8 cellular contexts compared by ENCODE assay signal in the genomic region with DNA sequence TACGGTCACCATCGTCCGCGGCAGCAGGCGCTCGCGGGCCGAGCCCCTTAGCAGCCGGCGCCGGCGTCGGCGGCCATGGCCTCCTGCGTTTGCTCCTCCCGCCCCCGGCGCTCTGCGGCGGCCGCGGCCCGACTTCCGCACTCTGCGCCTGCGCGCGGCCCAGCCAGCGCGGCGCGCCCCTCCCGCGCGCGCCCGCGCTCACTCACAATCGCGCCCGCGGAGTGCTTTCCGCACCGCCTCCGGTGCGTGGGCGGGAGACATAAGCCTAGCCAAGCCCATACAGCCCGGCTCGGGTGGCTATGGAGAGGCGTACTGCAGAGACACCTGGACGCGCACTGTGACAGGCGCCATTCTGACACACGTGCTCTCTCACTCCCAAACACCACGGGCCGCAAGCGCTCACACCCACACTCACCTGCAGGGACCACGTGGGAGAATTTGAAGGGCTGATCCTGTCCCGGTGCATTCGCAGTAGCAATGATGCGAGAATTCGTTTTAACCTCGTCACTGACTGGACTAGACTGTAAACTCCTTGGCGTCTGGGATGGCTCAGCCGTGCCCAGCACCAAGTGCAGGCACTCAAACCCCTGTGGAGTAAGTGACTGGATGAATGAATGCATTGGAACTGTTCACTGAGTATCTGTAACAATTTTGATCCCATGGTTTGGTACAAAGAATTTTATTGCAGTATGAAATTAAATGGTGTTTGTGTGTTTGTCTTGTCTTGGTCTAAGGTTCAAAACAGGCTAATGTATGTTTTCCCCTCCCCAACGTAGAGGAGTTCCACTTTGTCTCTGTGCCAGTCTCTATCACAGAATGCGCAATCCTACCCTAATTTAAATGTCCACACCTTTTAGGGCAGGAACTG. TPM values are rescaled to one million over a fixed set of nuclear protein-coding genes. Genes with fewer than 3 reads are reported as not detected.
DNase-seq lines count a peak whose midpoint lies in the region; ATAC-seq and TF ChIP-seq lines count a peak whose summit lies in the region.

A gene with protein sequence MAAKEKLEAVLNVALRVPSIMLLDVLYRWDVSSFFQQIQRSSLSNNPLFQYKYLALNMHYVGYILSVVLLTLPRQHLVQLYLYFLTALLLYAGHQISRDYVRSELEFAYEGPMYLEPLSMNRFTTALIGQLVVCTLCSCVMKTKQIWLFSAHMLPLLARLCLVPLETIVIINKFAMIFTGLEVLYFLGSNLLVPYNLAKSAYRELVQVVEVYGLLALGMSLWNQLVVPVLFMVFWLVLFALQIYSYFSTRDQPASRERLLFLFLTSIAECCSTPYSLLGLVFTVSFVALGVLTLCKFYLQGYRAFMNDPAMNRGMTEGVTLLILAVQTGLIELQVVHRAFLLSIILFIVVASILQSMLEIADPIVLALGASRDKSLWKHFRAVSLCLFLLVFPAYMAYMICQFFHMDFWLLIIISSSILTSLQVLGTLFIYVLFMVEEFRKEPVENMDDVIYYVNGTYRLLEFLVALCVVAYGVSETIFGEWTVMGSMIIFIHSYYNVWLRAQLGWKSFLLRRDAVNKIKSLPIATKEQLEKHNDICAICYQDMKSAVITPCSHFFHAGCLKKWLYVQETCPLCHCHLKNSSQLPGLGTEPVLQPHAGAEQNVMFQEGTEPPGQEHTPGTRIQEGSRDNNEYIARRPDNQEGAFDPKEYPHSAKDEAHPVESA (minus strand): TSS at position 116 of the 868 bp plus-strand sequence. CDS start 5,936 bp downstream, outside the sequence.

- BruUV-seq in IMR-90 (replicated peaks; lab: Mats Ljungman, UMichigan) (no TSS peak), Panc1 (replicated peaks; lab: Mats Ljungman, UMichigan) (no TSS peak)

- peak; percentile 64 for ATAC-seq in GM21529 (IDR thresholded peaks at IDR 0.05; ENCODE audit: unreplicated experiment)
- ATAC-seq in IMR-90 (ENCODE audit: low read depth) = peak; percentile 74
- peak; percentile 84 for ATAC-seq in Panc1
- peak; percentile 77 to 78 for ATAC-seq in activated T-cell treated with anti-CD3 and anti-CD28 coated beads, Interleukin-2, amount 50 U/mL, for 72 hours (replicated peaks in 1 of 2)
- peak; percentile 78 to 79 for ATAC-seq in naive thymus-derived CD8-positive, alpha-beta T cell

- no peaks in the 10 kb centered on the region for H3K36me3 ChIP-seq in IMR-90 (ENCODE audit: control insufficient read depth, insufficient read depth, low read length)
- H3K36me3 ChIP-seq in Panc1 (ENCODE audit: control insufficient read depth, insufficient read depth, low read length) = no peaks in the 10 kb centered on the region; the same call in 1 of the 2 replicates

- peak within 1 kb of the TSS; percentile 22; the same call in 2 of the 3 replicates for H2BK15ac ChIP-seq in IMR-90 (ENCODE audit: low read depth, low read length)

- POLR2A ChIA-PET in IMR-90 (lab: Charles Lee; ENCODE audit: unreplicated experiment) (no interaction called here), Panc1 (lab: Charles Lee) (interaction anchor here (0.6 kb wide), 1 partner anchor 57 kb away, joined by 3 read pairs; no protein-coding TSS in a partner anchor)
- POLR2A ChIA-PET in naive thymus-derived CD8-positive, alpha-beta T cell (lab: Charles Lee) = interaction anchor here (2.3 to 3.0 kb wide), 3 partner anchors 11 to 54 kb away, joined by 6 to 42 read pairs (median 11); no protein-coding TSS in a partner anchor

- H2AK5ac ChIP-seq in IMR-90 (ENCODE audit: low read depth, low read length) = peak within 1 kb of the TSS; percentile 98

- peaks cover 8 to 10% of the 10 kb centered on the region in 2 experiments; a peak in 3 of 4 replicates for H3K79me1 ChIP-seq in IMR-90 (ENCODE audit: low read depth in 1 of 2, low read length in 2 of 2)

- peaks cover 8% of the 10 kb centered on the region for H4K20me1 ChIP-seq in IMR-90 (ENCODE audit: insufficient read depth, low read length)

- TF ChIP-seq RAD21 in IMR-90 (IDR thresholded peaks at IDR 0.05; ENCODE audit: low read length) = 0 out of 2 replicates have a peak, but pooled peaks have one; percentile 4

- H3K27me3 Mint-ChIP-seq in activated T-cell treated with anti-CD3 and anti-CD28 coated beads, Interleukin-2, amount 50 U/mL, for 72 hours (ENCODE audit: low read depth) = no peaks in the 10 kb centered on the region
- H3K27me3 Mint-ChIP-seq in naive thymus-derived CD8-positive, alpha-beta T cell = no peaks in the 10 kb centered on the region

- peak within 1 kb of the TSS; percentile 83 for H3K4me3 ChIP-seq in IMR-90 (ENCODE audit: insufficient read depth, low read depth, low read length)
- peak within 1 kb of the TSS; percentile 75 to 95 for H3K4me3 ChIP-seq in Panc1 (ENCODE audit: low read depth in 2 of 2, low read length in 2 of 2)

- H4K91ac ChIP-seq in IMR-90 (ENCODE audit: insufficient read depth, low read depth, low read length) = peak within 1 kb of the TSS; percentile 98

- peak within 1 kb of the TSS; percentile 93 for H2AFZ ChIP-seq in IMR-90 (replicated peaks; ENCODE audit: low read length, poor library complexity)

- H4K5ac ChIP-seq in IMR-90 (ENCODE audit: low read depth, low read length) = peak within 1 kb of the TSS; percentile 96

- H3K18ac ChIP-seq in IMR-90 (ENCODE audit: low read depth, low read length) = peak within 1 kb of the TSS; percentile 86

- H2BK20ac ChIP-seq in IMR-90 (ENCODE audit: low read depth, low read length) = peak within 1 kb of the TSS; percentile 57

- H3K4me2 ChIP-seq in IMR-90 (ENCODE audit: low read depth, low read length) = peak within 1 kb of the TSS; percentile 83

- peak within 1 kb of the TSS; percentile 88 for H3K56ac ChIP-seq in IMR-90 (ENCODE audit: extremely low read depth, insufficient read depth, low read length)

- TF ChIP-seq CTCF in IMR-90 (conservative IDR thresholded peaks at IDR 0.05; ENCODE audit: low read depth, low read length) = no peak
- TF ChIP-seq CTCF in Panc1 (IDR thresholded peaks at IDR 0.05) = no peak

- H3K27me3 ChIP-seq in IMR-90 (ENCODE audit: control insufficient read depth, insufficient read depth, low read length) = no peaks in the 10 kb centered on the region
- H3K27me3 ChIP-seq in Panc1 (ENCODE audit: control insufficient read depth, insufficient read depth, low read length) = no peaks in the 10 kb centered on the region

- dilution Hi-C loops in IMR-90 (cut with HindIII; ENCODE audit: low sequenced_read_pairs, unreplicated experiment) = no loop called here

- peak within 1 kb of the TSS; percentile 92 to 98 for H4K8ac ChIP-seq in IMR-90 (ENCODE audit: low read depth in 2 of 2, low read length in 2 of 2)

- H3K4me3 Mint-ChIP-seq in activated T-cell treated with anti-CD3 and anti-CD28 coated beads, Interleukin-2, amount 50 U/mL, for 72 hours = peak within 1 kb of the TSS; percentile 97 to 99
- H3K4me3 Mint-ChIP-seq in naive thymus-derived CD8-positive, alpha-beta T cell = peak within 1 kb of the TSS; percentile 92 to 100 (median 98)

- H2BK120ac ChIP-seq in IMR-90 (ENCODE audit: low read depth, low read length) = peak within 1 kb of the TSS; percentile 60

- H3K4me1 ChIP-seq in IMR-90 (ENCODE audit: control insufficient read depth, insufficient read depth, low read length) (0 out of 2 replicates have a peak, but pooled peaks cover 2% of the 10 kb centered on the region), Panc1 (ENCODE audit: control insufficient read depth, insufficient read depth, low read length) (peaks cover 40% of the 10 kb centered on the region)

- H3K9me3 ChIP-seq in IMR-90 (ENCODE audit: control insufficient read depth, insufficient read depth, low read length) (no peaks in the 10 kb centered on the region), Panc1 (ENCODE audit: control insufficient read depth, insufficient read depth, low read depth, low read length) (no peaks in the 10 kb centered on the region)

- peak within 1 kb of the TSS; percentile 99 for H3K4ac ChIP-seq in IMR-90 (ENCODE audit: low read depth, low read length)

- in situ Hi-C loops in IMR-90 (cut with MboI; ENCODE audit: low sequenced_read_pairs) = loop anchor here (5.0 kb wide), 1 partner anchor 52 kb away; no protein-coding TSS in a partner anchor
- in situ Hi-C loops in Panc1 (cut with HindIII; ENCODE audit: low pct_unique_long_range_greater_than_20kb, low sequenced_read_pairs) = no loop called here

- H3K9me3 Mint-ChIP-seq in activated T-cell treated with anti-CD3 and anti-CD28 coated beads, Interleukin-2, amount 50 U/mL, for 72 hours = no peaks in the 10 kb centered on the region
- H3K9me3 Mint-ChIP-seq in naive thymus-derived CD8-positive, alpha-beta T cell = no peaks in the 10 kb centered on the region

- CTCF ChIA-PET in IMR-90 (lab: Yijun Ruan, JAX) = no interaction called here
- CTCF ChIA-PET in Panc1 (lab: Charles Lee) = no interaction called here

- H2BK5ac ChIP-seq in IMR-90 (ENCODE audit: low read depth, low read length, poor library complexity, severe bottlenecking) = peak within 1 kb of the TSS; percentile 79

- peak within 1 kb of the TSS; percentile 85 for H3K23ac ChIP-seq in IMR-90 (ENCODE audit: low read depth, low read length)

- H3K27ac Mint-ChIP-seq in activated T-cell treated with anti-CD3 and anti-CD28 coated beads, Interleukin-2, amount 50 U/mL, for 72 hours = peak within 1 kb of the TSS; percentile 100
- peak within 1 kb of the TSS; percentile 98 to 100 (median 98) for H3K27ac Mint-ChIP-seq in naive thymus-derived CD8-positive, alpha-beta T cell

- peak within 1 kb of the TSS; percentile 99 for H3K9ac ChIP-seq in IMR-90 (ENCODE audit: low read depth, low read length)

- DNase-seq in DMS53 (lab: John Stamatoyannopoulos, UW) (peak; percentile 96), IMR-90 (peak; percentile 86), Panc1 (ENCODE audit: low read depth, low spot score) (peak; percentile 56), fibroblast of gingiva (ENCODE audit: low read depth) (peak; percentile 69)
- peak; percentile 94 for DNase-seq in activated T-cell treated with anti-CD3 and anti-CD28 coated beads, Interleukin-2, amount 50 U/mL, for 72 hours
- DNase-seq in naive thymus-derived CD8-positive, alpha-beta T cell = peak; percentile 84 to 96 (median 94)
- DNase-seq in stimulated activated naive CD4-positive, alpha-beta T cell (lab: John Stamatoyannopoulos, UW) = peak; percentile 86 to 95 (median 92)

- peaks cover 53% of the 10 kb centered on the region for H3K4me1 Mint-ChIP-seq in activated T-cell treated with anti-CD3 and anti-CD28 coated beads, Interleukin-2, amount 50 U/mL, for 72 hours (ENCODE audit: low read depth)
- H3K4me1 Mint-ChIP-seq in naive thymus-derived CD8-positive, alpha-beta T cell = peaks cover 21 to 56% (median 47%) of the 10 kb centered on the region in 4 donors

- H3K14ac ChIP-seq in IMR-90 (replicated peaks; ENCODE audit: low read depth, low read length) = peak within 1 kb of the TSS; percentile 99

- peaks cover 19 to 20% of the 10 kb centered on the region in 2 donors for H3K36me3 Mint-ChIP-seq in activated T-cell treated with anti-CD3 and anti-CD28 coated beads, Interleukin-2, amount 50 U/mL, for 72 hours (ENCODE audit: insufficient read depth in 2 of 2)
- no peaks in the 10 kb centered on the region for H3K36me3 Mint-ChIP-seq in naive thymus-derived CD8-positive, alpha-beta T cell

- WGBS in IMR-90 (ENCODE audit: extremely low coverage in 2 of 2, insufficient read length in 1 of 2), 2 experiments = 6% methylated on average over 38 of the region's 67 CpGs; no CpG with 5 or more reads in 1 of the 2 experiments

- intact Hi-C loops in IMR-90 (cut with micrococcal nuclease) = loop anchor here (2.0 to 10.0 kb wide), 3 partner anchors 53 to 765 kb away; a partner anchor contains a TSS
- intact Hi-C loops in Panc1 (cut with micrococcal nuclease; ENCODE audit: unreplicated experiment) = loop anchor here (5.0 kb wide), 1 partner anchor 53 kb away; a partner anchor contains a TSS

- H3K27ac ChIP-seq in IMR-90 (ENCODE audit: insufficient read depth, low read length) = peak within 1 kb of the TSS; percentile 100
- peak within 1 kb of the TSS; percentile 89 for H3K27ac ChIP-seq in Panc1 (ENCODE audit: low read length)

- peak; percentile 61; the same call in 1 of the 2 replicates for TF ChIP-seq POLR2A in IMR-90 (IDR thresholded peaks at IDR 0.05; ENCODE audit: low read depth, low read length)

- H2AK9ac ChIP-seq in IMR-90 (replicated peaks; ENCODE audit: low read depth, low read length, poor library complexity) = peak within 1 kb of the TSS; percentile 99

- H3K9me1 ChIP-seq in IMR-90 (ENCODE audit: insufficient read depth, low read length) = no peaks in the 10 kb centered on the region; the same call in 1 of the 2 replicates

RNA-seq across cellular contexts. Expression of the gene that starts here (rescaled TPM):
- total RNA-seq in IMR-90 (2012; rRNA removed) (50.0 and 68.0 TPM in 2 replicates), Panc1 (2021; ENCODE audit: unreplicated experiment) (81.8 TPM)
- polyA plus RNA-seq in IMR-90 (2012; rRNA removed) = 44.9 and 57.0 TPM in 2 replicates
- 14.3 and 27.2 TPM in 2 replicates for polyA plus RNA-seq in IMR-90 (2012; cell fraction: cytosol; rRNA removed)
- polyA plus RNA-seq in IMR-90 (2012; cell fraction: nucleus; rRNA removed; ENCODE audit: low replicate concordance) = 8.4 and 77.6 TPM in 2 replicates
- polyA plus RNA-seq in Panc1 (2012; ENCODE audit: insufficient read length) = 60.7 TPM
- total RNA-seq in activated T-cell treated with anti-CD3 and anti-CD28 coated beads, Interleukin-2, amount 50 U/mL, for 72 hours = 100 to 1,000 TPM in 1 of 2 donors, 10 to 100 TPM in 1; 88.7 to 116 TPM
- 10 to 100 TPM; 46.8 to 54.2 TPM for total RNA-seq in naive thymus-derived CD8-positive, alpha-beta T cell
- 10 to 100 TPM in 1 of 3 donors, 1 to 10 TPM in 2; 6.3 to 11.2 (median 7.4) TPM for polyA plus RNA-seq in naive thymus-derived CD8-positive, alpha-beta T cell

Comparison
In these comparisons a context has a peak if more than half of its experiments do, and no peak if none do; other contexts are left out.
1. Peak in every context shown above with its lines: DNase-seq, ATAC-seq, H3K4me3 ChIP-seq and H3K27ac ChIP-seq.